Comparison of ENCODE assay signal across 16 cellular contexts in genomic region chr13:40063743-40064142, GRCh38.
DNase-seq lines count a peak whose midpoint lies in the region; ATAC-seq and TF ChIP-seq lines count a peak whose summit lies in the region.
"Had no signal": no experiment of that assay in that cellular context is flagged by ENCODE, and none has a peak within 500 bp of the region (broad histone marks: within the 10 kb centered on the region; RNA-seq: fewer than 3 reads in every experiment).

No MANE protein-coding gene starts in this region.

- no peak overlapping the region for H3K4me3 ChIP-seq in fibroblast of villous mesenchyme (ENCODE audit: low read depth, low read length)
- H3K4me3 ChIP-seq: BLaER1, heart right ventricle had no signal

- H3K27ac ChIP-seq in RWPE1: peak overlapping the region; percentile 86
- H3K27ac ChIP-seq: BLaER1, heart right ventricle had no signal

- no peak for TF ChIP-seq CTCF in RWPE1 (conservative IDR thresholded peaks at IDR 0.05; ENCODE audit: low read depth)
- TF ChIP-seq CTCF in fibroblast of villous mesenchyme (IDR thresholded peaks at IDR 0.05; ENCODE audit: insufficient read depth, low read depth, low read length): no peak

- DNase-seq in Daoy (ENCODE audit: low read depth): peak; percentile 21
- DNase-seq in RWPE1 (ENCODE audit: low spot score): no peak
- peak; percentile 3 for DNase-seq in fibroblast of villous mesenchyme (ENCODE audit: low read depth)
- no peak for DNase-seq in sciatic nerve (ENCODE audit: low spot score)
- no peak for DNase-seq in stimulated activated naive CD4-positive, alpha-beta T cell (lab: John Stamatoyannopoulos, UW)
- DNase-seq in NCI-H1417 treated with DMSO at 0.1 percent for 48 hours (lab: John Stamatoyannopoulos, UW): no peak
- DNase-seq in GOT3 (lab: John Stamatoyannopoulos, UW): no peak
- DNase-seq in NOMO-1 (lab: John Stamatoyannopoulos, UW; ENCODE audit: unreplicated experiment in 2 of 2): no peak
- DNase-seq: activated B cell treated with CpG ODN at 0.5 μM for 24 hours; activated gamma-delta T cell; DMS53; heart right ventricle; HFFc6; NCI-H187 treated with DMSO at 0.1 percent for 48 hours; stimulated activated CD4-positive, alpha-beta T cell treated with anti-CD3 and anti-CD28 coated beads, Interleukin-4, amount 100 ng/mL, for 1 hour had no signal

- peak; percentile 17 for ATAC-seq in sciatic nerve

- POLR2A ChIA-PET in RWPE1 (lab: Yijun Ruan, JAX; ENCODE audit: low non-redundant PET): no interaction called here

- CTCF ChIA-PET in RWPE1 (lab: Yijun Ruan, JAX): interaction anchor here (0.6 kb wide), 1 partner anchor 251 kb away, joined by 3 read pairs; no protein-coding TSS in a partner anchor

- intact Hi-C loops in sciatic nerve (cut with DNase I): loop anchor here (5.0 kb wide), 1 partner anchor 619 kb away; no protein-coding TSS in a partner anchor

Comparison
In these comparisons a context has a peak if more than half of its experiments do, and no peak if none do; other contexts are left out.
1. DNase-seq: peak in Daoy (single experiment) and fibroblast of villous mesenchyme (single experiment); none in RWPE1 (single experiment), sciatic nerve (single experiment), stimulated activated naive CD4-positive, alpha-beta T cell (0 of 6), NCI-H1417 treated with DMSO at 0.1 percent for 48 hours (single experiment), GOT3 (single experiment) and NOMO-1 (0 of 2).